ENCODE assay signal across 11 cellular contexts in the genomic region with DNA sequence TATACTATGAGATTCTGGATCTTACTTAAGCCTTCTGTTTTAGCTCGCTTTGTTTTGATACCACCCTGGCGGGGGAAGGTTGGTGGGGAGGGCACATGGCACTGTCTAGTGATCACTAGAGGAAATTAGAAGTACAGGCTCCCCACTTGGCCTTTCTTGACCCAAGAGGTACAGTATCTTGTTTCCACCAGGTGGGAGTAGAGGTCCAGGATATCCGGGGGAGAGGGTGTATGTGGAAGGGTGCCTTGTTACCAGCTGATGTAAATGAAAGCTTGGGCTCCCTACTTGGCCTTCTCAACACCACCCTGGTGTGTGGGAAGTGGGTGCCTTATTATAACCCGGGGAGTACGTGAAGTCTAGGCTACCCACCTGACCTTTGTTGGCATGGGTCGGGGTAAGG. TPM values are rescaled to one million over a fixed set of nuclear protein-coding genes. Genes with fewer than 3 reads are reported as not detected.
DNase-seq lines count a peak whose midpoint lies in the region; ATAC-seq and TF ChIP-seq lines count a peak whose summit lies in the region.
"Had no signal": no experiment of that assay in that cellular context is flagged by ENCODE, and none has a peak within 500 bp of the region (broad histone marks: within the 10 kb centered on the region; RNA-seq: fewer than 3 reads in every experiment).

No MANE protein-coding gene starts in this region.

- H3K27ac ChIP-seq in left ventricle myocardium inferior (replicated peaks) (no peak overlapping the region), heart left ventricle (no peak overlapping the region)
- H3K27ac ChIP-seq: dorsolateral prefrontal cortex had no signal

- H3K79me2 ChIP-seq in Loucy (ENCODE audit: insufficient read depth, low read length) = peaks cover 90% of the 10 kb centered on the region

- H2AFZ ChIP-seq in Loucy (ENCODE audit: low read length) = no peak overlapping the region

- H3F3A ChIP-seq in Loucy (ENCODE audit: low read depth) = no peaks in the 10 kb centered on the region

- ATAC-seq in heart left ventricle (no peak), GM19023 (IDR thresholded peaks at IDR 0.05; ENCODE audit: unreplicated experiment) (no peak)
- ATAC-seq in stimulated activated naive CD8-positive, alpha-beta T cell treated with anti-CD3 and anti-CD28 coated beads, Interleukin-15, amount 100 ng/mL, for 72 hours = peak; percentile 80

- no peak for TF ChIP-seq POLR2A in heart left ventricle (IDR thresholded peaks at IDR 0.05)

- DNase-seq in left ventricle myocardium inferior (no peak), heart left ventricle (no peak), NCI-H146 treated with DMSO at 0.1 percent for 48 hours (lab: John Stamatoyannopoulos, UW; ENCODE audit: unreplicated experiment) (no peak), HUDEP-2 (lab: John Stamatoyannopoulos, UW; ENCODE audit: unreplicated experiment in 76 of 76) (no peak)
- DNase-seq in effector CD4-positive, alpha-beta T cell = peak; percentile 29
- DNase-seq in stimulated activated naive CD8-positive, alpha-beta T cell treated with anti-CD3 and anti-CD28 coated beads, Interleukin-15, amount 100 ng/mL, for 72 hours = peak in 1 of 2 donors; percentile 48
- DNase-seq: Caco-2, dorsolateral prefrontal cortex, NCI-H1105 had no signal

- H3K4me2 ChIP-seq in Loucy (ENCODE audit: low read depth, low read length, poor library complexity, severe bottlenecking) = peak overlapping the region; percentile 10

- peaks cover 23% of the 10 kb centered on the region for H3K4me1 ChIP-seq in left ventricle myocardium inferior
- peaks cover 0 to 28% (median 15%) of the 10 kb centered on the region in 12 donors for H3K4me1 ChIP-seq in heart left ventricle
- peaks cover 10% of the 10 kb centered on the region for H3K4me1 ChIP-seq in Loucy (ENCODE audit: insufficient read depth, low read length, poor library complexity, severe bottlenecking)
- H3K4me1 ChIP-seq: Caco-2 had no signal

- no peaks in the 10 kb centered on the region for H3K36me3 ChIP-seq in left ventricle myocardium inferior
- no peaks in the 10 kb centered on the region for H3K36me3 ChIP-seq in heart left ventricle
- H3K36me3 ChIP-seq in Loucy (ENCODE audit: insufficient read depth, low read length) = no peaks in the 10 kb centered on the region

- H3K9me2 ChIP-seq in Loucy (replicated peaks; ENCODE audit: low read depth, low read length) = no peaks in the 10 kb centered on the region

- H3K4me3 ChIP-seq in left ventricle myocardium inferior (no peak overlapping the region), heart left ventricle (no peak overlapping the region), Loucy (ENCODE audit: low read length, poor library complexity, severe bottlenecking) (no peak overlapping the region)
- H3K4me3 ChIP-seq: dorsolateral prefrontal cortex had no signal

- no peak overlapping the region for H3K27ac Mint-ChIP-seq in stimulated activated naive CD8-positive, alpha-beta T cell treated with anti-CD3 and anti-CD28 coated beads, Interleukin-15, amount 100 ng/mL, for 72 hours

- no peak overlapping the region for H3K4me3 Mint-ChIP-seq in stimulated activated naive CD8-positive, alpha-beta T cell treated with anti-CD3 and anti-CD28 coated beads, Interleukin-15, amount 100 ng/mL, for 72 hours

- WGBS in heart left ventricle, 4 donors = 72 to 76% (median 74%) methylated on average over 6 of the region's 6 CpGs

- H3K9me3 Mint-ChIP-seq in stimulated activated naive CD8-positive, alpha-beta T cell treated with anti-CD3 and anti-CD28 coated beads, Interleukin-15, amount 100 ng/mL, for 72 hours = peaks cover 9 to 19% of the 10 kb centered on the region in 2 donors

- no peaks in the 10 kb centered on the region for H3K27me3 Mint-ChIP-seq in stimulated activated naive CD8-positive, alpha-beta T cell treated with anti-CD3 and anti-CD28 coated beads, Interleukin-15, amount 100 ng/mL, for 72 hours

- H3K4me1 Mint-ChIP-seq in stimulated activated naive CD8-positive, alpha-beta T cell treated with anti-CD3 and anti-CD28 coated beads, Interleukin-15, amount 100 ng/mL, for 72 hours = peaks cover 18% of the 10 kb centered on the region

- intact Hi-C loops in left ventricle myocardium inferior (cut with micrococcal nuclease) = loop anchor here (10.0 kb wide), 2 partner anchors 94 to 184 kb away; a partner anchor contains a TSS
- intact Hi-C loops in heart left ventricle (cut with DNase I) = loop anchor here in 4 of 10 donors (10.0 kb wide), 5 partner anchors 46 to 204 kb away; no protein-coding TSS in a partner anchor

- H3K27me3 ChIP-seq in left ventricle myocardium inferior (ENCODE audit: low read depth) = no peaks in the 10 kb centered on the region
- H3K27me3 ChIP-seq in heart left ventricle = no peaks in the 10 kb centered on the region
- no peaks in the 10 kb centered on the region for H3K27me3 ChIP-seq in Loucy (ENCODE audit: insufficient read depth, low read length, poor library complexity, severe bottlenecking)
- H3K27me3 ChIP-seq: dorsolateral prefrontal cortex had no signal

- no peak overlapping the region for H3K9ac ChIP-seq in Loucy (ENCODE audit: low read depth, low read length, poor library complexity, severe bottlenecking)

- TF ChIP-seq CTCF in left ventricle myocardium inferior (IDR thresholded peaks at IDR 0.05; ENCODE audit: borderline replicate concordance) = peak; percentile 17
- no peak for TF ChIP-seq CTCF in heart left ventricle (IDR thresholded peaks at IDR 0.05)
- TF ChIP-seq CTCF in Loucy (conservative IDR thresholded peaks at IDR 0.05; ENCODE audit: low read length) = peak; percentile 53

- H4K20me1 ChIP-seq in Loucy (ENCODE audit: insufficient read depth, low read length, poor library complexity, severe bottlenecking) = peaks cover 10% of the 10 kb centered on the region

- H3K9me3 ChIP-seq in left ventricle myocardium inferior (replicated peaks) (peaks cover 22% of the 10 kb centered on the region), heart left ventricle (peaks cover 0 to 29% (median 3%) of the 10 kb centered on the region in 12 donors), Loucy (ENCODE audit: insufficient read depth, low read depth, low read length) (peaks cover 9% of the 10 kb centered on the region)
- H3K9me3 ChIP-seq: Caco-2 had no signal

RNA-seq across cellular contexts. Expression of a gene that starts 7.5 kb away (rescaled TPM):
- total RNA-seq in left ventricle myocardium inferior (47.8 TPM), heart left ventricle (10 to 100 TPM; 26.9 to 69.0 (median 43.0) TPM)
- polyA plus RNA-seq in heart left ventricle = 10 to 100 TPM in 1 of 2 donors, 1 to 10 TPM in 1; 9.6 to 37.7 TPM

Comparison
In these comparisons a context has a peak if more than half of its experiments do, and no peak if none do; other contexts are left out.
1. CTCF ChIP-seq: peak in left ventricle myocardium inferior (single experiment) and Loucy (single experiment); none in heart left ventricle (0 of 12).